Comparison of ENCODE assay signal across 17 cellular contexts in genomic region chr7:116197355-116197754, GRCh38.
"Had no signal": no experiment of that assay in that cellular context is flagged by ENCODE, and none has a peak within 500 bp of the region (broad histone marks: within the 10 kb centered on the region; RNA-seq: fewer than 3 reads in every experiment).

No MANE protein-coding gene starts in this region.

- H3K27ac ChIP-seq: prostate gland, skin epidermis had no signal

- DNase-seq: activated CD4-positive, CD25-positive, alpha-beta regulatory T cell treated with anti-CD3 and anti-CD28 coated beads, Interleukin-2, amount 50 U/mL, for 72 hours; activated naive CD4-positive, alpha-beta T cell; activated naive CD8-positive, alpha-beta T cell treated with anti-CD3 and anti-CD28 coated beads, Interleukin-2, amount 10 ng/mL, durations not matched to agents 7 days and 5 days; aorta; endodermal cell; glutamatergic neuron; immature natural killer cell; mesendoderm; nucleus accumbens; right cardiac atrium; stimulated activated CD4-positive, alpha-beta T cell treated with anti-CD3 and anti-CD28 coated beads, Interleukin-4, amount 100 ng/mL, for 24 hours; stimulated activated naive CD4-positive, alpha-beta T cell; T1000; trophoblast cell had no signal

- FAIRE-seq: bronchial epithelial cell had no signal

- H3K4me3 ChIP-seq: prostate gland, skin epidermis had no signal

- H3K36me3 ChIP-seq: prostate gland had no signal

- H3K4me1 ChIP-seq: prostate gland had no signal

- H3K9me3 ChIP-seq: prostate gland had no signal
